In genomic region chr12:113896194-113896593, GRCh38 we compare ENCODE assay signal across 12 cellular contexts.
"Had no signal": no experiment of that assay in that cellular context is flagged by ENCODE, and none has a peak within 500 bp of the region (broad histone marks: within the 10 kb centered on the region; RNA-seq: fewer than 3 reads in every experiment).

No MANE protein-coding gene starts in this region.

- H3K4me3 ChIP-seq: gastrocnemius medialis, left lung, ovary, testis had no signal

- H3K4me1 ChIP-seq: gastrocnemius medialis, left lung, testis had no signal

- ATAC-seq: gastrocnemius medialis; left lung; stimulated activated naive CD8-positive, alpha-beta T cell treated with anti-CD3 and anti-CD28 coated beads, Interleukin-15, amount 100 ng/mL, for 72 hours had no signal

- H3K27me3 ChIP-seq: gastrocnemius medialis, left lung, ovary, testis had no signal

- H3K27ac Mint-ChIP-seq: activated B cell treated with CpG ODN at 0.5 μM for 24 hours; activated CD4-positive, alpha-beta T cell treated with anti-CD3 and anti-CD28 coated beads, Interleukin-2, amount 10 ng/mL, durations not matched to agents 7 days and 5 days; activated naive CD4-positive, alpha-beta T cell treated with anti-CD3 and anti-CD28 coated beads for 36 hours; stimulated activated naive CD8-positive, alpha-beta T cell treated with anti-CD3 and anti-CD28 coated beads, Interleukin-15, amount 100 ng/mL, for 72 hours; T-helper 1 cell treated with Interleukin-12 subunit alpha and Interleukin-12 subunit beta and Interleukin-4 antibody, amounts not matched to agents 30 μg/mL and 1 μg/mL, for 36 hours had no signal

- H3K27me3 Mint-ChIP-seq: activated B cell treated with CpG ODN at 0.5 μM for 24 hours; activated CD4-positive, alpha-beta T cell treated with anti-CD3 and anti-CD28 coated beads, Interleukin-2, amount 10 ng/mL, durations not matched to agents 7 days and 5 days; stimulated activated naive CD8-positive, alpha-beta T cell treated with anti-CD3 and anti-CD28 coated beads, Interleukin-15, amount 100 ng/mL, for 72 hours had no signal

- H3K9me3 Mint-ChIP-seq: activated B cell treated with CpG ODN at 0.5 μM for 24 hours; activated CD4-positive, alpha-beta T cell treated with anti-CD3 and anti-CD28 coated beads, Interleukin-2, amount 10 ng/mL, durations not matched to agents 7 days and 5 days; activated naive CD4-positive, alpha-beta T cell treated with anti-CD3 and anti-CD28 coated beads for 36 hours; stimulated activated naive CD8-positive, alpha-beta T cell treated with anti-CD3 and anti-CD28 coated beads, Interleukin-15, amount 100 ng/mL, for 72 hours; T-helper 1 cell treated with Interleukin-12 subunit alpha and Interleukin-12 subunit beta and Interleukin-4 antibody, amounts not matched to agents 30 μg/mL and 1 μg/mL, for 36 hours had no signal

- H3K9me3 ChIP-seq: gastrocnemius medialis, left lung, ovary, testis had no signal

- H3K4me1 Mint-ChIP-seq: activated B cell treated with CpG ODN at 0.5 μM for 24 hours; activated CD4-positive, alpha-beta T cell treated with anti-CD3 and anti-CD28 coated beads, Interleukin-2, amount 10 ng/mL, durations not matched to agents 7 days and 5 days had no signal

- DNase-seq: activated B cell treated with CpG ODN at 0.5 μM for 24 hours; activated CD4-positive, alpha-beta T cell treated with anti-CD3 and anti-CD28 coated beads, Interleukin-2, amount 10 ng/mL, durations not matched to agents 7 days and 5 days; activated CD8-positive, alpha-beta memory T cell treated with anti-CD3 and anti-CD28 coated beads for 24 hours; activated naive CD4-positive, alpha-beta T cell treated with anti-CD3 and anti-CD28 coated beads for 36 hours; gastrocnemius medialis; left lung; ovary; stimulated activated CD4-positive, alpha-beta T cell treated with anti-CD3 and anti-CD28 coated beads, Interleukin-15, amount 100 ng/mL, for 24 hours; stimulated activated CD4-positive, alpha-beta T cell treated with anti-CD3 and anti-CD28 coated beads, Interleukin-4, amount 100 ng/mL, for 4 hours; stimulated activated naive CD8-positive, alpha-beta T cell treated with anti-CD3 and anti-CD28 coated beads, Interleukin-15, amount 100 ng/mL, for 72 hours; testis had no signal

- H3K4me3 Mint-ChIP-seq: activated B cell treated with CpG ODN at 0.5 μM for 24 hours; activated CD4-positive, alpha-beta T cell treated with anti-CD3 and anti-CD28 coated beads, Interleukin-2, amount 10 ng/mL, durations not matched to agents 7 days and 5 days; activated naive CD4-positive, alpha-beta T cell treated with anti-CD3 and anti-CD28 coated beads for 36 hours; stimulated activated naive CD8-positive, alpha-beta T cell treated with anti-CD3 and anti-CD28 coated beads, Interleukin-15, amount 100 ng/mL, for 72 hours; T-helper 1 cell treated with Interleukin-12 subunit alpha and Interleukin-12 subunit beta and Interleukin-4 antibody, amounts not matched to agents 30 μg/mL and 1 μg/mL, for 36 hours had no signal

- H3K27ac ChIP-seq: gastrocnemius medialis, left lung, ovary, testis had no signal
